13 cellular contexts compared by ENCODE assay signal in genomic region chr5:171242521-171242920, GRCh38.
DNase-seq lines count a peak whose midpoint lies in the region; ATAC-seq and TF ChIP-seq lines count a peak whose summit lies in the region.
"Had no signal": no experiment of that assay in that cellular context is flagged by ENCODE, and none has a peak within 500 bp of the region (broad histone marks: within the 10 kb centered on the region; RNA-seq: fewer than 3 reads in every experiment).

No MANE protein-coding gene starts in this region.

- no peaks in the 10 kb centered on the region for H3K27me3 ChIP-seq in effector memory CD4-positive, alpha-beta T cell (replicated peaks; ENCODE audit: control insufficient read depth, insufficient read depth, low read length, poor library complexity, severe bottlenecking)
- H3K27me3 ChIP-seq in WERI-Rb-1 (ENCODE audit: insufficient read depth, low read depth, severe bottlenecking), result no peaks in the 10 kb centered on the region
- H3K27me3 ChIP-seq: BE2C had no signal

- TF ChIP-seq CTCF in AG09309 (IDR thresholded peaks at IDR 0.05; ENCODE audit: control insufficient read depth, insufficient read depth, low read depth, low read length, missing control alignments) (no peak), cardiac fibroblast (IDR thresholded peaks at IDR 0.05; ENCODE audit: low read depth, low read length) (no peak), foreskin fibroblast (IDR thresholded peaks at IDR 0.05; ENCODE audit: low read depth, low read length) (no peak), WERI-Rb-1 (IDR thresholded peaks at IDR 0.05; ENCODE audit: low read depth, low read length) (no peak)

- no peak overlapping the region for H3K4me3 ChIP-seq in AG09309 (ENCODE audit: control insufficient read depth, low read depth, low read length)
- H3K4me3 ChIP-seq in cardiac fibroblast (replicated peaks in 1 of 2; ENCODE audit: low read depth in 2 of 2, low read length in 2 of 2), result no peak overlapping the region
- no peak overlapping the region for H3K4me3 ChIP-seq in foreskin fibroblast (ENCODE audit: low read depth in 1 of 2, low read length in 2 of 2)
- no peak overlapping the region for H3K4me3 ChIP-seq in effector memory CD4-positive, alpha-beta T cell (ENCODE audit: insufficient read depth, low read depth, low read length, poor library complexity, severe bottlenecking)
- no peak overlapping the region for H3K4me3 ChIP-seq in WERI-Rb-1 (ENCODE audit: low read depth, low read length)

- no peak overlapping the region for H3K27ac ChIP-seq in effector memory CD4-positive, alpha-beta T cell (ENCODE audit: insufficient read depth, low read length, poor library complexity, severe bottlenecking)
- no peak overlapping the region for H3K27ac ChIP-seq in WERI-Rb-1

- no peak for ATAC-seq in GM19455 (IDR thresholded peaks at IDR 0.05; ENCODE audit: unreplicated experiment)

- no peaks in the 10 kb centered on the region for H3K4me1 ChIP-seq in effector memory CD4-positive, alpha-beta T cell (ENCODE audit: control insufficient read depth, insufficient read depth, low read length, poor library complexity, severe bottlenecking)
- H3K4me1 ChIP-seq: BE2C had no signal

- H3K9me3 ChIP-seq in effector memory CD4-positive, alpha-beta T cell (ENCODE audit: control insufficient read depth, low read length), result no peaks in the 10 kb centered on the region
- no peaks in the 10 kb centered on the region for H3K9me3 ChIP-seq in WERI-Rb-1 (ENCODE audit: severe bottlenecking)
- H3K9me3 ChIP-seq: BE2C had no signal

- DNase-seq in AG09309 (ENCODE audit: low read depth) (peak; percentile 33), ELR (ENCODE audit: low read depth) (peak; percentile 22), cardiac fibroblast (ENCODE audit: low read depth in 2 of 2) (peak; percentile 48 to 78), foreskin fibroblast (peak; percentile 32 to 68), WERI-Rb-1 (no peak)
- DNase-seq in effector memory CD4-positive, alpha-beta T cell, result no peak
- DNase-seq: 8988T, BE2C, GDM1, HCEC 1CT, Kasumi-1, KBM-7 had no signal

- H3K36me3 ChIP-seq in effector memory CD4-positive, alpha-beta T cell (ENCODE audit: control insufficient read depth, insufficient read depth, low read length), result no peaks in the 10 kb centered on the region
- H3K36me3 ChIP-seq in WERI-Rb-1, result 0 out of 2 replicates have a peak, but pooled peaks cover under 1% of the 10 kb centered on the region

Comparison
In these comparisons a context has a peak if more than half of its experiments do, and no peak if none do; other contexts are left out.
1. DNase-seq: peak in AG09309 (single experiment), ELR (single experiment), cardiac fibroblast (2 of 2) and foreskin fibroblast (2 of 2); none in effector memory CD4-positive, alpha-beta T cell (0 of 3) and WERI-Rb-1 (single experiment).